8 cellular contexts compared by ENCODE assay signal in the genomic region with DNA sequence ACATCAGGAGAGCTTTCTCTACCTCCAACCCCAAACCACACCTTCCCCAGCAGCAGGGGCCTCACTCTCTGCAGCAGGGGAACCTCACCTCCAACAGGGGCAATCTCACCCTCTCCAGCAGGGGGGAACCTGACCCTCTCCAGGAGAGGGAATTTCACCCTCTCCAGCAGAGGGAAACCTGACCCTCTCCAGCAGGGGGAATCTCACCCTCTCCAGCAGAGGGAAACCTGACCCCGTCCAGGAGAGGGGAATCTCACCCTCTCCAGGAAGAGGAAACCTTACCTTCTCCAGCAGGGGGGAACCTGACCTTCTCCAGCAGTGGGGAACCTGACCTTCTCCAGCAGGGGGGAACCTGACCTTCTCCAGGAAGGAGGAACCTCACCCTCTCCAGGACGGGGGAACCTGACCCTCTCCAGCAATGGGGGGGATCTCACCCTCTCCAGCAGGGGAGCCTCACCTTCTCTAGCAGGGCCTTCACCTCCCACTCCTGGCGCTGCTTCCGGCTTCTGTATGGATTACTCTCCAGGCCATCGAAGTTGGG. TPM values are rescaled to one million over a fixed set of nuclear protein-coding genes. Genes with fewer than 3 reads are reported as not detected.
DNase-seq lines count a peak whose midpoint lies in the region; ATAC-seq and TF ChIP-seq lines count a peak whose summit lies in the region.

No MANE protein-coding gene starts in this region.

- no peaks in the 10 kb centered on the region for H3K27me3 ChIP-seq in SK-N-SH (ENCODE audit: insufficient read depth)
- no peaks in the 10 kb centered on the region for H3K27me3 ChIP-seq in testis
- no peaks in the 10 kb centered on the region for H3K27me3 ChIP-seq in dorsolateral prefrontal cortex

- TF ChIP-seq RAD21 in SK-N-SH (IDR thresholded peaks at IDR 0.05; ENCODE audit: low read length): peak; percentile 45

- POLR2A ChIA-PET in SK-N-SH (lab: Yijun Ruan, JAX): interaction anchor here (1.3 kb wide), 1 partner anchor 33 kb away, joined by 4 read pairs; no protein-coding TSS in a partner anchor

- ATAC-seq in GM18873 (IDR thresholded peaks at IDR 0.05; ENCODE audit: low FRiP score, unreplicated experiment): no peak

- TF ChIP-seq POLR2A in testis (IDR thresholded peaks at IDR 0.05): no peak

- H3K4me3 ChIP-seq in SK-N-SH (ENCODE audit: low read depth in 2 of 2, low read length in 1 of 2) (no peak overlapping the region), testis (no peak overlapping the region), dorsolateral prefrontal cortex (no peak overlapping the region)

- peaks cover 23 to 58% of the 10 kb centered on the region in 2 experiments for H3K36me3 ChIP-seq in SK-N-SH (replicated peaks in 1 of 2; ENCODE audit: control insufficient read depth in 1 of 2, insufficient read depth in 2 of 2, low read length in 1 of 2)
- H3K36me3 ChIP-seq in testis (ENCODE audit: low read depth, missing control alignments): no peaks in the 10 kb centered on the region

- peaks cover 22% of the 10 kb centered on the region for H4K20me1 ChIP-seq in SK-N-SH (ENCODE audit: insufficient read depth)

- no peak overlapping the region for H2AFZ ChIP-seq in SK-N-SH (ENCODE audit: low read depth)

- H3F3A ChIP-seq in SK-N-SH (replicated peaks; ENCODE audit: insufficient read depth): peaks cover 54% of the 10 kb centered on the region

- no peak overlapping the region for H3K4me2 ChIP-seq in SK-N-SH

- DNase-seq in DMS153 (lab: John Stamatoyannopoulos, UW) (peak; percentile 65), HuH-7 (ENCODE audit: low spot score) (peak; percentile 79), SK-N-SH (peak; percentile 58), fibroblast of peridontal ligament (ENCODE audit: extremely low read depth) (peak; percentile 31), testis (no peak), dorsolateral prefrontal cortex (no peak), KG1 (lab: John Stamatoyannopoulos, UW) (no peak)

- no peaks in the 10 kb centered on the region for H3K9me2 ChIP-seq in SK-N-SH

- no peak overlapping the region for H3K9ac ChIP-seq in SK-N-SH

- WGBS in SK-N-SH (ENCODE audit: low lambda C conversion rate): 100% methylated on average over 2 of the region's 5 CpGs
- 33 to 64% methylated on average over 1 to 5 of the region's 5 CpGs for WGBS in testis, 2 donors

- peaks cover 21% of the 10 kb centered on the region for H3K79me2 ChIP-seq in SK-N-SH (ENCODE audit: insufficient read depth)

- H3K9me3 ChIP-seq in SK-N-SH (no peaks in the 10 kb centered on the region), testis (no peaks in the 10 kb centered on the region)

- TF ChIP-seq EP300 in SK-N-SH (IDR thresholded peaks at IDR 0.05; ENCODE audit: borderline replicate concordance in 1 of 2, low read depth in 1 of 2, low read length in 1 of 2): no peak

- peak; percentile 62 for TF ChIP-seq CTCF in SK-N-SH (IDR thresholded peaks at IDR 0.05)
- peak; percentile 14 to 32 (median 22) for TF ChIP-seq CTCF in testis (IDR thresholded peaks at IDR 0.05)
- TF ChIP-seq CTCF in dorsolateral prefrontal cortex (IDR thresholded peaks at IDR 0.05 in 54 of 56, conservative IDR thresholded peaks at IDR 0.05 in 2 of 56; ENCODE audit: low read depth in 1 of 56, partially characterized antibody in 56 of 56): peak in 9 of 56 donors; percentile 6 to 27 (median 13)

- H3K4me1 ChIP-seq in SK-N-SH (ENCODE audit: control insufficient read depth in 1 of 2, insufficient read depth in 2 of 2, low read depth in 1 of 2, low read length in 1 of 2) (peaks cover 13 to 21% of the 10 kb centered on the region in 2 experiments; a peak in 3 of 4 replicates), testis (peaks cover 13% of the 10 kb centered on the region)

- CTCF ChIA-PET in SK-N-SH (lab: Yijun Ruan, JAX): interaction anchor here (0.9 to 4.9 kb wide), 3 partner anchors 10 to 127 kb away, joined by 3 to 49 read pairs (median 7); a partner anchor contains a TSS

- intact Hi-C loops in testis (cut with DNase I; ENCODE audit: low total_unique reads) (no loop called here), dorsolateral prefrontal cortex (cut with DNase I) (loop anchor here in 1 of 2 donors (10.0 kb wide), 1 partner anchor 1315 kb away; no protein-coding TSS in a partner anchor)

- H3K27ac ChIP-seq in SK-N-SH (ENCODE audit: low read depth in 2 of 2, low read length in 1 of 2) (no peak overlapping the region), testis (no peak overlapping the region), dorsolateral prefrontal cortex (peak overlapping the region in 1 of 59 donors; percentile 88)

TF ChIP-seq in SK-N-SH, 30 proteins besides CTCF, POLR2A, EP300 and RAD21:
- TF ChIP-seq, protein P1, sequence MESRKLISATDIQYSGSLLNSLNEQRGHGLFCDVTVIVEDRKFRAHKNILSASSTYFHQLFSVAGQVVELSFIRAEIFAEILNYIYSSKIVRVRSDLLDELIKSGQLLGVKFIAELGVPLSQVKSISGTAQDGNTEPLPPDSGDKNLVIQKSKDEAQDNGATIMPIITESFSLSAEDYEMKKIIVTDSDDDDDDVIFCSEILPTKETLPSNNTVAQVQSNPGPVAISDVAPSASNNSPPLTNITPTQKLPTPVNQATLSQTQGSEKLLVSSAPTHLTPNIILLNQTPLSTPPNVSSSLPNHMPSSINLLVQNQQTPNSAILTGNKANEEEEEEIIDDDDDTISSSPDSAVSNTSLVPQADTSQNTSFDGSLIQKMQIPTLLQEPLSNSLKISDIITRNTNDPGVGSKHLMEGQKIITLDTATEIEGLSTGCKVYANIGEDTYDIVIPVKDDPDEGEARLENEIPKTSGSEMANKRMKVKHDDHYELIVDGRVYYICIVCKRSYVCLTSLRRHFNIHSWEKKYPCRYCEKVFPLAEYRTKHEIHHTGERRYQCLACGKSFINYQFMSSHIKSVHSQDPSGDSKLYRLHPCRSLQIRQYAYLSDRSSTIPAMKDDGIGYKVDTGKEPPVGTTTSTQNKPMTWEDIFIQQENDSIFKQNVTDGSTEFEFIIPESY (IDR thresholded peaks at IDR 0.05; ENCODE audit: borderline replicate concordance, low read depth): no peak
- no peak for TF ChIP-seq CHD2 (IDR thresholded peaks at IDR 0.05; ENCODE audit: low read length, partially characterized antibody)
- TF ChIP-seq, protein P2, sequence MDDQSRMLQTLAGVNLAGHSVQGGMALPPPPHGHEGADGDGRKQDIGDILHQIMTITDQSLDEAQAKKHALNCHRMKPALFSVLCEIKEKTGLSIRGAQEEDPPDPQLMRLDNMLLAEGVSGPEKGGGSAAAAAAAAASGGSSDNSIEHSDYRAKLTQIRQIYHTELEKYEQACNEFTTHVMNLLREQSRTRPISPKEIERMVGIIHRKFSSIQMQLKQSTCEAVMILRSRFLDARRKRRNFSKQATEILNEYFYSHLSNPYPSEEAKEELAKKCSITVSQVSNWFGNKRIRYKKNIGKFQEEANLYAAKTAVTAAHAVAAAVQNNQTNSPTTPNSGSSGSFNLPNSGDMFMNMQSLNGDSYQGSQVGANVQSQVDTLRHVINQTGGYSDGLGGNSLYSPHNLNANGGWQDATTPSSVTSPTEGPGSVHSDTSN (IDR thresholded peaks at IDR 0.05): no peak
- peak; percentile 36 for TF ChIP-seq SMC3 (IDR thresholded peaks at IDR 0.05; ENCODE audit: low read depth, low read length)
- TF ChIP-seq SIN3A (IDR thresholded peaks at IDR 0.05; ENCODE audit: borderline replicate concordance, low read depth, low read length): peak; percentile 51; the same call in 1 of the 2 replicates
- no peak for TF ChIP-seq FOXM1 (IDR thresholded peaks at IDR 0.05; ENCODE audit: low read depth)

RNA-seq across cellular contexts. Expression of a gene that starts 3.1 kb away (rescaled TPM):
- 0.55 and 0.56 TPM in 2 replicates for polyA plus RNA-seq in SK-N-SH (2012; rRNA removed)
- 0.27 and 0.42 TPM in 2 replicates for polyA plus RNA-seq in SK-N-SH (2012; cell fraction: cytosol; rRNA removed)
- 0.38 TPM in 2 replicates for polyA plus RNA-seq in SK-N-SH (2012; cell fraction: nucleus; rRNA removed)
- total RNA-seq in testis: 10 to 100 TPM; 18.0 to 18.3 TPM
- polyA plus RNA-seq in testis (ENCODE audit: insufficient read depth, low read depth, low replicate concordance): 55.4 TPM
- total RNA-seq in dorsolateral prefrontal cortex: 10 to 100 TPM in 42 of 120 experiments, 1 to 10 TPM in 78; 4.4 to 15.9 (median 9.3) TPM

RNA-seq across cellular contexts. Expression of a gene that starts 8.2 kb away (rescaled TPM):
- polyA plus RNA-seq in SK-N-SH (2012; rRNA removed) (12,112 and 13,423 TPM in 2 replicates), testis (ENCODE audit: insufficient read depth, low read depth, low replicate concordance) (2,185 TPM)
- 12,756 and 13,510 TPM in 2 replicates for polyA plus RNA-seq in SK-N-SH (2012; cell fraction: cytosol; rRNA removed)
- polyA plus RNA-seq in SK-N-SH (2012; cell fraction: nucleus; rRNA removed): 3,736 and 4,039 TPM in 2 replicates
- total RNA-seq in testis (1,000 to 10,000 TPM in 1 of 2 donors, 100 to 1,000 TPM in 1; 685 to 1,953 TPM), dorsolateral prefrontal cortex (100 to 1,000 TPM; 295 to 726 (median 479) TPM)

RNA-seq across cellular contexts. Expression of a gene that starts 8.4 kb away (rescaled TPM):
- 74.0 and 90.7 TPM in 2 replicates for polyA plus RNA-seq in SK-N-SH (2012; rRNA removed)
- polyA plus RNA-seq in SK-N-SH (2012; cell fraction: cytosol; rRNA removed): 23.9 and 31.7 TPM in 2 replicates
- polyA plus RNA-seq in SK-N-SH (2012; cell fraction: nucleus; rRNA removed): 206 and 352 TPM in 2 replicates
- 10 to 100 TPM; 71.0 to 85.0 TPM for total RNA-seq in testis
- 87.1 TPM for polyA plus RNA-seq in testis (ENCODE audit: insufficient read depth, low read depth, low replicate concordance)
- 100 to 1,000 TPM in 1 of 120 experiments, 10 to 100 TPM in 119; 48.4 to 108 (median 68.9) TPM for total RNA-seq in dorsolateral prefrontal cortex

RNA-seq across cellular contexts. Expression of a gene that starts 9.0 kb away (rescaled TPM):
- polyA plus RNA-seq in SK-N-SH (2012; rRNA removed) (153 and 172 TPM in 2 replicates), testis (ENCODE audit: insufficient read depth, low read depth, low replicate concordance) (61.6 TPM)
- 76.0 and 91.7 TPM in 2 replicates for polyA plus RNA-seq in SK-N-SH (2012; cell fraction: cytosol; rRNA removed)
- polyA plus RNA-seq in SK-N-SH (2012; cell fraction: nucleus; rRNA removed): 421 and 466 TPM in 2 replicates
- total RNA-seq in testis (10 to 100 TPM; 63.2 to 71.2 TPM), dorsolateral prefrontal cortex (10 to 100 TPM; 14.7 to 53.7 (median 30.1) TPM)

RNA-seq across cellular contexts. Expression of a gene that starts 9.4 kb away (rescaled TPM):
- 182 and 213 TPM in 2 replicates for polyA plus RNA-seq in SK-N-SH (2012; rRNA removed)
- 233 and 285 TPM in 2 replicates for polyA plus RNA-seq in SK-N-SH (2012; cell fraction: cytosol; rRNA removed)
- polyA plus RNA-seq in SK-N-SH (2012; cell fraction: nucleus; rRNA removed): 113 and 143 TPM in 2 replicates
- 10 to 100 TPM; 45.5 to 56.2 TPM for total RNA-seq in testis
- polyA plus RNA-seq in testis (ENCODE audit: insufficient read depth, low read depth, low replicate concordance): 123 TPM
- total RNA-seq in dorsolateral prefrontal cortex: 10 to 100 TPM; 29.1 to 82.4 (median 59.2) TPM

Comparison
In these comparisons a context has a peak if more than half of its experiments do, and no peak if none do; other contexts are left out.
1. DNase-seq: peak in DMS153 (single experiment), HuH-7 (single experiment), SK-N-SH (single experiment) and fibroblast of peridontal ligament (single experiment); none in testis (single experiment), dorsolateral prefrontal cortex (0 of 10) and KG1 (single experiment).